12 cellular contexts compared by ENCODE assay signal in genomic region chr12:88420460-88420859, GRCh38.
DNase-seq lines count a peak whose midpoint lies in the region; ATAC-seq, FAIRE-seq and TF ChIP-seq lines count a peak whose summit lies in the region.
"Had no signal": no experiment of that assay in that cellular context is flagged by ENCODE, and none has a peak within 500 bp of the region (broad histone marks: within the 10 kb centered on the region; RNA-seq: fewer than 3 reads in every experiment).

No MANE protein-coding gene starts in this region.

- RAD21 ChIA-PET in HCT116 (lab: Charles Lee; ENCODE audit: low non-redundant PET in 1 of 2, low total read pairs in 2 of 2, uncharacterized antibody in 2 of 2, unreplicated experiment in 2 of 2), result no interaction called here

- no peaks in the 10 kb centered on the region for H3K9me3 ChIP-seq in HCT116 (ENCODE audit: control insufficient read depth in 1 of 2, insufficient read depth in 1 of 2, low read depth in 1 of 2, low read length in 2 of 2)
- H3K9me3 ChIP-seq in keratinocyte (ENCODE audit: control insufficient read depth, low read depth, low read length), result no peaks in the 10 kb centered on the region

- H3K79me2 ChIP-seq in HCT116 (ENCODE audit: insufficient read depth, low read length) (no peaks in the 10 kb centered on the region), keratinocyte (ENCODE audit: control insufficient read depth, insufficient read depth, low read length) (no peaks in the 10 kb centered on the region)

- DNase-seq in AG04449 (ENCODE audit: low read depth, low spot score) (peak; percentile 60), HCT116 (ENCODE audit: low read depth, low spot score) (peak; percentile 13), astrocyte of the hippocampus (ENCODE audit: low read depth, low spot score) (peak; percentile 39), keratinocyte (ENCODE audit: low read depth, low spot score) (peak; percentile 21), SIG-M5 treated with dmso at 0.1 percent for 504 hours (lab: John Stamatoyannopoulos, UW; ENCODE audit: unreplicated experiment) (no peak), NCI-H82 treated with DMSO at 0.1 percent for 48 hours (lab: John Stamatoyannopoulos, UW; ENCODE audit: unreplicated experiment) (no peak)
- no peak for DNase-seq in activated CD4-positive, alpha-beta T cell treated with anti-CD3 and anti-CD28 coated beads for 1 hour
- DNase-seq: activated CD8-positive, alpha-beta T cell treated with anti-CD3 and anti-CD28 coated beads, Interleukin-2, amount 10 ng/mL, durations not matched to agents 7 days and 5 days; caudate nucleus; KG1; natural killer cell had no signal

- H4K20me1 ChIP-seq in HCT116 (ENCODE audit: insufficient read depth) (no peaks in the 10 kb centered on the region), keratinocyte (ENCODE audit: control insufficient read depth, extremely low read depth, insufficient read depth, low read length) (no peaks in the 10 kb centered on the region)

- no peaks in the 10 kb centered on the region for H3K36me3 ChIP-seq in HCT116 (ENCODE audit: control insufficient read depth in 1 of 2, insufficient read depth in 2 of 2, low read length in 2 of 2)
- no peaks in the 10 kb centered on the region for H3K36me3 ChIP-seq in keratinocyte (ENCODE audit: control insufficient read depth in 2 of 2, extremely low read depth in 1 of 2, insufficient read depth in 2 of 2, low read length in 2 of 2)

- H2AFZ ChIP-seq in HCT116 (ENCODE audit: low read depth, low read length, poor library complexity, severe bottlenecking), result no peak overlapping the region
- peak overlapping the region; percentile 29 for H2AFZ ChIP-seq in keratinocyte (ENCODE audit: control insufficient read depth, low read length)

- TF ChIP-seq CTCF in AG04449 (IDR thresholded peaks at IDR 0.05; ENCODE audit: insufficient read depth, low read length, missing control alignments), result no peak
- no peak for TF ChIP-seq CTCF in HCT116 (IDR thresholded peaks at IDR 0.05 in 2 of 3, conservative IDR thresholded peaks at IDR 0.05 in 1 of 3; ENCODE audit: borderline replicate concordance in 1 of 3, insufficient read depth in 1 of 3, low read depth in 2 of 3, low read length in 2 of 3)
- TF ChIP-seq CTCF in keratinocyte (optimal IDR thresholded peaks at IDR 0.05 in 1 of 3, IDR thresholded peaks at IDR 0.05 in 1 of 3, conservative IDR thresholded peaks at IDR 0.05 in 1 of 3; ENCODE audit: extremely low read depth in 1 of 3, insufficient read depth in 2 of 3, low read length in 3 of 3), result no peak

- peaks cover 3% of the 10 kb centered on the region; the same call in 1 of the 2 replicates for H3K9me2 ChIP-seq in HCT116 (ENCODE audit: insufficient read depth)

- H3K4me2 ChIP-seq in HCT116 (ENCODE audit: low read length) (0 out of 2 replicates have a peak overlapping the region, but pooled peaks have one; percentile 14), keratinocyte (ENCODE audit: control insufficient read depth, extremely low read depth, insufficient read depth, low read depth, low read length) (no peak overlapping the region)

- H3K4me1 ChIP-seq in HCT116 (ENCODE audit: control insufficient read depth in 1 of 2, insufficient read depth in 2 of 2, low read length in 2 of 2), result peaks cover 0 to 10% of the 10 kb centered on the region in 2 experiments; a peak in 2 of 4 replicates
- peaks cover 7% of the 10 kb centered on the region for H3K4me1 ChIP-seq in keratinocyte (ENCODE audit: control insufficient read depth, extremely low read depth, insufficient read depth, low read length)

- ATAC-seq in HCT116, result peak; percentile 30; the same call in 1 of the 2 replicates
- ATAC-seq in GM21786 (IDR thresholded peaks at IDR 0.05; ENCODE audit: unreplicated experiment), result no peak
- ATAC-seq: activated CD8-positive, alpha-beta T cell treated with anti-CD3 and anti-CD28 coated beads, Interleukin-2, amount 10 ng/mL, durations not matched to agents 7 days and 5 days; natural killer cell had no signal

- no peak for TF ChIP-seq RAD21 in HCT116 (IDR thresholded peaks at IDR 0.05; ENCODE audit: low read depth)

- H3K9me1 ChIP-seq in keratinocyte (ENCODE audit: control insufficient read depth, extremely low read depth, insufficient read depth, low read length), result no peaks in the 10 kb centered on the region

- no peak overlapping the region for H3K27ac ChIP-seq in HCT116 (ENCODE audit: low read depth, low read length)
- peak overlapping the region; percentile 27 for H3K27ac ChIP-seq in keratinocyte (ENCODE audit: control insufficient read depth, insufficient read depth, low read length)

- FAIRE-seq in keratinocyte (lab: Jason Lieb, UNC), result peak; percentile 90

- dilution Hi-C loops in keratinocyte (cut with MboI; ENCODE audit: extremely low pct_ligation_motif_present, low sequenced_read_pairs), result no loop called here

- H3K27me3 ChIP-seq in HCT116 (ENCODE audit: insufficient read depth, low read length) (no peaks in the 10 kb centered on the region), keratinocyte (ENCODE audit: control insufficient read depth, extremely low read depth, insufficient read depth, low read length) (no peaks in the 10 kb centered on the region)

- no peak overlapping the region for H3K9ac ChIP-seq in HCT116 (ENCODE audit: low read length)
- no peak overlapping the region for H3K9ac ChIP-seq in keratinocyte (ENCODE audit: control insufficient read depth, extremely low read depth, insufficient read depth, low read length)

- H3K4me3 ChIP-seq in AG04449 (ENCODE audit: low read depth, low read length) (no peak overlapping the region), HCT116 (replicated peaks in 1 of 2; ENCODE audit: low read depth in 1 of 2, low read length in 2 of 2) (no peak overlapping the region), keratinocyte (ENCODE audit: control insufficient read depth in 2 of 3, extremely low read depth in 1 of 3, insufficient read depth in 2 of 3, low read depth in 1 of 3, low read length in 3 of 3) (no peak overlapping the region)

- TF ChIP-seq POLR2A in HCT116 (IDR thresholded peaks at IDR 0.05; ENCODE audit: borderline replicate concordance, extremely low read depth, insufficient read depth, insufficient read length), result no peak

- CTCF ChIA-PET in AG04449 (lab: Yijun Ruan, JAX) (interaction anchor here (1.0 to 1.6 kb wide), 3 partner anchors 11 to 86 kb away, joined by 3 to 5 read pairs (median 4); no protein-coding TSS in a partner anchor), HCT116 (lab: Charles Lee) (no interaction called here)

- no TSS peak for BruUV-seq in HCT116 (replicated peaks; lab: Mats Ljungman, UMichigan)

- intact Hi-C loops in HCT116 (cut with micrococcal nuclease), result no loop called here

- POLR2A ChIA-PET in AG04449 (lab: Yijun Ruan, JAX), result no interaction called here
- POLR2A ChIA-PET in HCT116 (lab: Charles Lee), result interaction anchor here (1.1 kb wide), 1 partner anchor 14 kb away, joined by 3 read pairs; no protein-coding TSS in a partner anchor

TF ChIP-seq in HCT116, 20 proteins besides CTCF, POLR2A, EP300 and RAD21:
- peak; percentile 55 for TF ChIP-seq FOSL1 (IDR thresholded peaks at IDR 0.05; ENCODE audit: low read depth)
- TF ChIP-seq SP1 (IDR thresholded peaks at IDR 0.05; ENCODE audit: low read depth), result no peak
- peak; percentile 83 for TF ChIP-seq CEBPB (IDR thresholded peaks at IDR 0.05; ENCODE audit: low read depth)

Comparison
In these comparisons a context has a peak if more than half of its experiments do, and no peak if none do; other contexts are left out.
1. DNase-seq: peak in AG04449 (single experiment), HCT116 (single experiment), astrocyte of the hippocampus (single experiment) and keratinocyte (single experiment); none in SIG-M5 treated with dmso at 0.1 percent for 504 hours (single experiment), NCI-H82 treated with DMSO at 0.1 percent for 48 hours (single experiment) and activated CD4-positive, alpha-beta T cell treated with anti-CD3 and anti-CD28 coated beads for 1 hour (single experiment).